In the genomic region with DNA sequence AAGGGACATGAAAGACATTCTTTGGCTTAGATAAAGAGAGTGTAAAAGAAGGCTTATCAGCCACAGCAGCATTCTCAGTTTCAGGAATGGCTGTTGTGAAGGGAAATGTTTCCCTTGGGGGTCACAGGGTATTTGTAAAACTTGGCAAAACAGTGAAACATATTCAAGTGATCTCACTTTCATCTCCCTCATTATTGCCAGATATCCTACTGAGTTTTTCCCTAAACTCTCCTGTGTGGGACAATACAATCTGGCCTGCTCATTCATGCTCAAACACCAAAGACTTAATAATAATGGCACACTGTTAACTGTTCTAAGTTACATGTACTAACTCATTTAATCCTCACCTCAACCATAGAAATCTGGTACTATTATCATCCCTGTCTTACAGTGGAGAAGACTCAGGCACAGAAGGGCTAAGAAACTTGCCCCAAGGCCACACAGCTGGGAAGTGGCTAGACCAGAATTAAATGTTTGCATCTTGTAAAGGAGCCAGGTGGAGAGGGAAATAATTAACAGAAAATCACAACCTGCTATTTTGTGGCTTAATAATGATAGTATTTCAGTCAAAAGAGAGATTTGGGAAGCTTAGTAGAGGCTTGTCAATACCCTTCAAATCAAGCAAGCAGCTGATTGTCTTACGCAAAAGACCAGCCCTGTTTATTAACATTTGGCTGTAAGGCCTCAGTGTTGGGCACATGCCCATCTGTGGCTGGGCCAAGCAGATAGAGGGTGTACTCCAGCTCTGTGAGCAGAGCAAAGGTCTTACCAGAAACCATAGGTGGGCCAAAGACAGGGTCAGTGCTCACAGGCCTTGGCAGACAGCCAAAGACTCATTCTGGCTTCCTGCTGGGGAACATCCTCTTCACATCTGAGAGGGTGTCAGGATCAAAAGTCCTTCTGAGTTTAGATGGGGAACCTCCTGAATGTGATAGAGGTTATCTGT, we compare ENCODE assay signal across 1 cellular context.
TF ChIP-seq lines count a peak whose summit lies in the region.

No MANE protein-coding gene starts in this region.

TF ChIP-seq in HepG2, 621 proteins besides CTCF, POLR2A, EP300 and RAD21 (continued from another document and continues in another):
- TF ChIP-seq, protein P1, sequence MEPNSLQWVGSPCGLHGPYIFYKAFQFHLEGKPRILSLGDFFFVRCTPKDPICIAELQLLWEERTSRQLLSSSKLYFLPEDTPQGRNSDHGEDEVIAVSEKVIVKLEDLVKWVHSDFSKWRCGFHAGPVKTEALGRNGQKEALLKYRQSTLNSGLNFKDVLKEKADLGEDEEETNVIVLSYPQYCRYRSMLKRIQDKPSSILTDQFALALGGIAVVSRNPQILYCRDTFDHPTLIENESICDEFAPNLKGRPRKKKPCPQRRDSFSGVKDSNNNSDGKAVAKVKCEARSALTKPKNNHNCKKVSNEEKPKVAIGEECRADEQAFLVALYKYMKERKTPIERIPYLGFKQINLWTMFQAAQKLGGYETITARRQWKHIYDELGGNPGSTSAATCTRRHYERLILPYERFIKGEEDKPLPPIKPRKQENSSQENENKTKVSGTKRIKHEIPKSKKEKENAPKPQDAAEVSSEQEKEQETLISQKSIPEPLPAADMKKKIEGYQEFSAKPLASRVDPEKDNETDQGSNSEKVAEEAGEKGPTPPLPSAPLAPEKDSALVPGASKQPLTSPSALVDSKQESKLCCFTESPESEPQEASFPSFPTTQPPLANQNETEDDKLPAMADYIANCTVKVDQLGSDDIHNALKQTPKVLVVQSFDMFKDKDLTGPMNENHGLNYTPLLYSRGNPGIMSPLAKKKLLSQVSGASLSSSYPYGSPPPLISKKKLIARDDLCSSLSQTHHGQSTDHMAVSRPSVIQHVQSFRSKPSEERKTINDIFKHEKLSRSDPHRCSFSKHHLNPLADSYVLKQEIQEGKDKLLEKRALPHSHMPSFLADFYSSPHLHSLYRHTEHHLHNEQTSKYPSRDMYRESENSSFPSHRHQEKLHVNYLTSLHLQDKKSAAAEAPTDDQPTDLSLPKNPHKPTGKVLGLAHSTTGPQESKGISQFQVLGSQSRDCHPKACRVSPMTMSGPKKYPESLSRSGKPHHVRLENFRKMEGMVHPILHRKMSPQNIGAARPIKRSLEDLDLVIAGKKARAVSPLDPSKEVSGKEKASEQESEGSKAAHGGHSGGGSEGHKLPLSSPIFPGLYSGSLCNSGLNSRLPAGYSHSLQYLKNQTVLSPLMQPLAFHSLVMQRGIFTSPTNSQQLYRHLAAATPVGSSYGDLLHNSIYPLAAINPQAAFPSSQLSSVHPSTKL (CRISPR knock-in tag; IDR thresholded peaks at IDR 0.05) = peak; percentile 41; the same call in 1 of the 2 replicates
- TF ChIP-seq JUN (CRISPR knock-in tag; IDR thresholded peaks at IDR 0.05) (no peak), ZNF33B (CRISPR knock-in tag; IDR thresholded peaks at IDR 0.05) (no peak), HNF4A (CRISPR knock-in tag; IDR thresholded peaks at IDR 0.05) (peak; percentile 80), HES4 (CRISPR knock-in tag; IDR thresholded peaks at IDR 0.05; ENCODE audit: borderline replicate concordance) (no peak), REXO4 (CRISPR knock-in tag; IDR thresholded peaks at IDR 0.05; ENCODE audit: borderline replicate concordance) (no peak), ZNF644 (CRISPR knock-in tag; IDR thresholded peaks at IDR 0.05; ENCODE audit: low read depth) (0 out of 2 replicates have a peak, but pooled peaks have one; percentile 48), NR2F6 (IDR thresholded peaks at IDR 0.05) (no peak), NR2F6 (CRISPR knock-in tag; IDR thresholded peaks at IDR 0.05) (peak; percentile 23; the same call in 1 of the 2 replicates), CEBPG (CRISPR knock-in tag; IDR thresholded peaks at IDR 0.05) (peak; percentile 30), ZFYVE20 (CRISPR knock-in tag; IDR thresholded peaks at IDR 0.05; ENCODE audit: borderline replicate concordance, low read depth) (no peak), ZNF792 (CRISPR knock-in tag; IDR thresholded peaks at IDR 0.05) (peak; percentile 84; the same call in 1 of the 2 replicates), ZNF292 (CRISPR knock-in tag; IDR thresholded peaks at IDR 0.05; ENCODE audit: borderline replicate concordance, low read depth) (0 out of 2 replicates have a peak, but pooled peaks have one; percentile 30), TAF1 (CRISPR knock-in tag; IDR thresholded peaks at IDR 0.05) (no peak), PPARG (CRISPR knock-in tag; conservative IDR thresholded peaks at IDR 0.05) (peak; percentile 22; the same call in 1 of the 2 replicates), ZNF354B (CRISPR knock-in tag; IDR thresholded peaks at IDR 0.05) (no peak), SOX13 (IDR thresholded peaks at IDR 0.05) (no peak), SOX13 (CRISPR knock-in tag; conservative IDR thresholded peaks at IDR 0.05 in 1 of 2, IDR thresholded peaks at IDR 0.05 in 1 of 2) (peak in 1 of 2 experiments; percentile 29; a peak in 1 of 4 replicates), ZSCAN29 (CRISPR knock-in tag; conservative IDR thresholded peaks at IDR 0.05) (no peak), ADNP (CRISPR knock-in tag; IDR thresholded peaks at IDR 0.05) (no peak), GATA4 (IDR thresholded peaks at IDR 0.05; ENCODE audit: borderline replicate concordance, low read depth) (no peak), ZMYM4 (CRISPR knock-in tag; IDR thresholded peaks at IDR 0.05) (0 out of 2 replicates have a peak, but pooled peaks have one; percentile 50), ZNF337 (CRISPR knock-in tag; IDR thresholded peaks at IDR 0.05; ENCODE audit: borderline replicate concordance, low read depth) (no peak), NCOA5 (CRISPR knock-in tag; IDR thresholded peaks at IDR 0.05) (no peak), RARA (CRISPR knock-in tag; IDR thresholded peaks at IDR 0.05) (peak; percentile 34; the same call in 1 of the 2 replicates), NR2F2 (IDR thresholded peaks at IDR 0.05; ENCODE audit: borderline replicate concordance, low read depth) (0 out of 2 replicates have a peak, but pooled peaks have one; percentile 36), SOX6 (IDR thresholded peaks at IDR 0.05) (no peak), SOX6 (CRISPR knock-in tag; IDR thresholded peaks at IDR 0.05) (peak; percentile 42; the same call in 1 of the 2 replicates), RELA (CRISPR knock-in tag; IDR thresholded peaks at IDR 0.05) (no peak), MED1 (CRISPR knock-in tag; IDR thresholded peaks at IDR 0.05) (peak; percentile 51), ETV5 (CRISPR knock-in tag; IDR thresholded peaks at IDR 0.05; ENCODE audit: borderline replicate concordance) (peak; percentile 36; the same call in 1 of the 2 replicates), ZSCAN21 (CRISPR knock-in tag; IDR thresholded peaks at IDR 0.05; ENCODE audit: borderline replicate concordance) (no peak), KMT2B (CRISPR knock-in tag; IDR thresholded peaks at IDR 0.05) (no peak), AKAP8 (CRISPR knock-in tag; IDR thresholded peaks at IDR 0.05) (no peak), ZFX (CRISPR knock-in tag; IDR thresholded peaks at IDR 0.05; ENCODE audit: low read depth) (peak; percentile 43; the same call in 1 of the 2 replicates), NFIC (IDR thresholded peaks at IDR 0.05; ENCODE audit: low read length) (peak; percentile 64; the same call in 1 of the 2 replicates), SAFB2 (CRISPR knock-in tag; IDR thresholded peaks at IDR 0.05; ENCODE audit: borderline replicate concordance, low read depth) (no peak), LCORL (IDR thresholded peaks at IDR 0.05) (no peak), LCORL (CRISPR knock-in tag; IDR thresholded peaks at IDR 0.05) (no peak), SALL1 (CRISPR knock-in tag; IDR thresholded peaks at IDR 0.05) (peak; percentile 80), TMF1 (CRISPR knock-in tag; IDR thresholded peaks at IDR 0.05; ENCODE audit: low read depth) (no peak), ZNF629 (CRISPR knock-in tag; conservative IDR thresholded peaks at IDR 0.05) (peak; percentile 62)
- TF ChIP-seq, protein P2, sequence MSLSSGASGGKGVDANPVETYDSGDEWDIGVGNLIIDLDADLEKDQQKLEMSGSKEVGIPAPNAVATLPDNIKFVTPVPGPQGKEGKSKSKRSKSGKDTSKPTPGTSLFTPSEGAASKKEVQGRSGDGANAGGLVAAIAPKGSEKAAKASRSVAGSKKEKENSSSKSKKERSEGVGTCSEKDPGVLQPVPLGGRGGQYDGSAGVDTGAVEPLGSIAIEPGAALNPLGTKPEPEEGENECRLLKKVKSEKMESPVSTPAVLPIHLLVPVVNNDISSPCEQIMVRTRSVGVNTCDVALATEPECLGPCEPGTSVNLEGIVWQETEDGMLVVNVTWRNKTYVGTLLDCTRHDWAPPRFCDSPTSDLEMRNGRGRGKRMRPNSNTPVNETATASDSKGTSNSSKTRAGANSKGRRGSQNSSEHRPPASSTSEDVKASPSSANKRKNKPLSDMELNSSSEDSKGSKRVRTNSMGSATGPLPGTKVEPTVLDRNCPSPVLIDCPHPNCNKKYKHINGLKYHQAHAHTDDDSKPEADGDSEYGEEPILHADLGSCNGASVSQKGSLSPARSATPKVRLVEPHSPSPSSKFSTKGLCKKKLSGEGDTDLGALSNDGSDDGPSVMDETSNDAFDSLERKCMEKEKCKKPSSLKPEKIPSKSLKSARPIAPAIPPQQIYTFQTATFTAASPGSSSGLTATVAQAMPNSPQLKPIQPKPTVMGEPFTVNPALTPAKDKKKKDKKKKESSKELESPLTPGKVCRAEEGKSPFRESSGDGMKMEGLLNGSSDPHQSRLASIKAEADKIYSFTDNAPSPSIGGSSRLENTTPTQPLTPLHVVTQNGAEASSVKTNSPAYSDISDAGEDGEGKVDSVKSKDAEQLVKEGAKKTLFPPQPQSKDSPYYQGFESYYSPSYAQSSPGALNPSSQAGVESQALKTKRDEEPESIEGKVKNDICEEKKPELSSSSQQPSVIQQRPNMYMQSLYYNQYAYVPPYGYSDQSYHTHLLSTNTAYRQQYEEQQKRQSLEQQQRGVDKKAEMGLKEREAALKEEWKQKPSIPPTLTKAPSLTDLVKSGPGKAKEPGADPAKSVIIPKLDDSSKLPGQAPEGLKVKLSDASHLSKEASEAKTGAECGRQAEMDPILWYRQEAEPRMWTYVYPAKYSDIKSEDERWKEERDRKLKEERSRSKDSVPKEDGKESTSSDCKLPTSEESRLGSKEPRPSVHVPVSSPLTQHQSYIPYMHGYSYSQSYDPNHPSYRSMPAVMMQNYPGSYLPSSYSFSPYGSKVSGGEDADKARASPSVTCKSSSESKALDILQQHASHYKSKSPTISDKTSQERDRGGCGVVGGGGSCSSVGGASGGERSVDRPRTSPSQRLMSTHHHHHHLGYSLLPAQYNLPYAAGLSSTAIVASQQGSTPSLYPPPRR (CRISPR knock-in tag; IDR thresholded peaks at IDR 0.05; ENCODE audit: borderline replicate concordance) = no peak
- TF ChIP-seq, protein P3, sequence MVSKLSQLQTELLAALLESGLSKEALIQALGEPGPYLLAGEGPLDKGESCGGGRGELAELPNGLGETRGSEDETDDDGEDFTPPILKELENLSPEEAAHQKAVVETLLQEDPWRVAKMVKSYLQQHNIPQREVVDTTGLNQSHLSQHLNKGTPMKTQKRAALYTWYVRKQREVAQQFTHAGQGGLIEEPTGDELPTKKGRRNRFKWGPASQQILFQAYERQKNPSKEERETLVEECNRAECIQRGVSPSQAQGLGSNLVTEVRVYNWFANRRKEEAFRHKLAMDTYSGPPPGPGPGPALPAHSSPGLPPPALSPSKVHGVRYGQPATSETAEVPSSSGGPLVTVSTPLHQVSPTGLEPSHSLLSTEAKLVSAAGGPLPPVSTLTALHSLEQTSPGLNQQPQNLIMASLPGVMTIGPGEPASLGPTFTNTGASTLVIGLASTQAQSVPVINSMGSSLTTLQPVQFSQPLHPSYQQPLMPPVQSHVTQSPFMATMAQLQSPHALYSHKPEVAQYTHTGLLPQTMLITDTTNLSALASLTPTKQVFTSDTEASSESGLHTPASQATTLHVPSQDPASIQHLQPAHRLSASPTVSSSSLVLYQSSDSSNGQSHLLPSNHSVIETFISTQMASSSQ (IDR thresholded peaks at IDR 0.05; ENCODE audit: low read depth) = no peak
- TF ChIP-seq, protein P3 (CRISPR knock-in tag; IDR thresholded peaks at IDR 0.05; ENCODE audit: borderline replicate concordance) = peak; percentile 15; the same call in 1 of the 2 replicates
- TF ChIP-seq, protein P4, sequence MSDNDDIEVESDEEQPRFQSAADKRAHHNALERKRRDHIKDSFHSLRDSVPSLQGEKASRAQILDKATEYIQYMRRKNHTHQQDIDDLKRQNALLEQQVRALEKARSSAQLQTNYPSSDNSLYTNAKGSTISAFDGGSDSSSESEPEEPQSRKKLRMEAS (IDR thresholded peaks at IDR 0.05) = 0 out of 2 replicates have a peak, but pooled peaks have one; percentile 16
- TF ChIP-seq, protein P5, sequence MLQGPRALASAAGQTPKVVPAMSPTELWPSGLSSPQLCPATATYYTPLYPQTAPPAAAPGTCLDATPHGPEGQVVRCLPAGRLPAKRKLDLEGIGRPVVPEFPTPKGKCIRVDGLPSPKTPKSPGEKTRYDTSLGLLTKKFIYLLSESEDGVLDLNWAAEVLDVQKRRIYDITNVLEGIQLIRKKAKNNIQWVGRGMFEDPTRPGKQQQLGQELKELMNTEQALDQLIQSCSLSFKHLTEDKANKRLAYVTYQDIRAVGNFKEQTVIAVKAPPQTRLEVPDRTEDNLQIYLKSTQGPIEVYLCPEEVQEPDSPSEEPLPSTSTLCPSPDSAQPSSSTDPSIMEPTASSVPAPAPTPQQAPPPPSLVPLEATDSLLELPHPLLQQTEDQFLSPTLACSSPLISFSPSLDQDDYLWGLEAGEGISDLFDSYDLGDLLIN (CRISPR knock-in tag; IDR thresholded peaks at IDR 0.05; ENCODE audit: borderline replicate concordance) = no peak
- TF ChIP-seq, protein P6, sequence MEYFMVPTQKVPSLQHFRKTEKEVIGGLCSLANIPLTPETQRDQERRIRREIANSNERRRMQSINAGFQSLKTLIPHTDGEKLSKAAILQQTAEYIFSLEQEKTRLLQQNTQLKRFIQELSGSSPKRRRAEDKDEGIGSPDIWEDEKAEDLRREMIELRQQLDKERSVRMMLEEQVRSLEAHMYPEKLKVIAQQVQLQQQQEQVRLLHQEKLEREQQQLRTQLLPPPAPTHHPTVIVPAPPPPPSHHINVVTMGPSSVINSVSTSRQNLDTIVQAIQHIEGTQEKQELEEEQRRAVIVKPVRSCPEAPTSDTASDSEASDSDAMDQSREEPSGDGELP (IDR thresholded peaks at IDR 0.05; ENCODE audit: borderline replicate concordance, low read depth) = peak; percentile 42; the same call in 1 of the 2 replicates
